ENCODE assay signal across 1 cellular context in genomic region chr17:66459811-66460270, GRCh38.
TF ChIP-seq lines count a peak whose summit lies in the region.

No MANE protein-coding gene starts in this region.

TF ChIP-seq in HepG2, 621 proteins besides CTCF, POLR2A, EP300 and RAD21 (continued from another document and continues in another):
- TF ChIP-seq KIAA2018 (CRISPR knock-in tag; IDR thresholded peaks at IDR 0.05; ENCODE audit: borderline replicate concordance), result no peak
- TF ChIP-seq ZBTB10 (CRISPR knock-in tag; IDR thresholded peaks at IDR 0.05; ENCODE audit: borderline replicate concordance), result peak; percentile 52; the same call in 1 of the 2 replicates
- TF ChIP-seq ZNF746 (CRISPR knock-in tag; IDR thresholded peaks at IDR 0.05), result no peak
- peak; percentile 70 for TF ChIP-seq HOXA3 (CRISPR knock-in tag; IDR thresholded peaks at IDR 0.05)
- peak; percentile 94 for TF ChIP-seq ELF3 (CRISPR knock-in tag; IDR thresholded peaks at IDR 0.05)
- TF ChIP-seq JUNB (CRISPR knock-in tag; IDR thresholded peaks at IDR 0.05; ENCODE audit: borderline replicate concordance), result peak; percentile 83; the same call in 1 of the 2 replicates
- TF ChIP-seq CREBL2 (CRISPR knock-in tag; IDR thresholded peaks at IDR 0.05; ENCODE audit: borderline replicate concordance), result no peak
- no peak for TF ChIP-seq ZFP36L2 (CRISPR knock-in tag; IDR thresholded peaks at IDR 0.05)
- no peak for TF ChIP-seq ZNF513 (CRISPR knock-in tag; conservative IDR thresholded peaks at IDR 0.05)
- peak; percentile 66; the same call in 1 of the 2 replicates for TF ChIP-seq MYC (CRISPR knock-in tag; IDR thresholded peaks at IDR 0.05; ENCODE audit: borderline replicate concordance)
- no peak for TF ChIP-seq ZBTB8A (CRISPR knock-in tag; IDR thresholded peaks at IDR 0.05; ENCODE audit: borderline replicate concordance, low read depth)
- TF ChIP-seq ZNF576 (CRISPR knock-in tag; IDR thresholded peaks at IDR 0.05), result no peak
- TF ChIP-seq POLR2AphosphoS2 (IDR thresholded peaks at IDR 0.05; ENCODE audit: low read depth, low read length), result no peak
- TF ChIP-seq FOXK2 (IDR thresholded peaks at IDR 0.05), result peak; percentile 8; the same call in 1 of the 2 replicates
- TF ChIP-seq SATB2 (CRISPR knock-in tag; IDR thresholded peaks at IDR 0.05), result peak; percentile 79; the same call in 1 of the 2 replicates
- TF ChIP-seq PHF8 (CRISPR knock-in tag; IDR thresholded peaks at IDR 0.05), result no peak; the same call in 1 of the 2 replicates
- TF ChIP-seq KAT7 (CRISPR knock-in tag; IDR thresholded peaks at IDR 0.05; ENCODE audit: borderline replicate concordance), result peak; percentile 77; the same call in 1 of the 2 replicates
- no peak for TF ChIP-seq ZMAT5 (CRISPR knock-in tag; IDR thresholded peaks at IDR 0.05; ENCODE audit: borderline replicate concordance, low read depth)
- TF ChIP-seq ZNF770 (CRISPR knock-in tag; IDR thresholded peaks at IDR 0.05), result no peak
- TF ChIP-seq ZNF20 (CRISPR knock-in tag; IDR thresholded peaks at IDR 0.05), result no peak
- no peak for TF ChIP-seq HNRNPH1 (optimal IDR thresholded peaks at IDR 0.05; ENCODE audit: low read depth, low read length)
- no peak; the same call in 1 of the 2 replicates for TF ChIP-seq CBX5 (CRISPR knock-in tag; IDR thresholded peaks at IDR 0.05; ENCODE audit: borderline replicate concordance)
- peak; percentile 47; the same call in 1 of the 2 replicates for TF ChIP-seq MTF2 (CRISPR knock-in tag; IDR thresholded peaks at IDR 0.05; ENCODE audit: borderline replicate concordance)
- TF ChIP-seq AHDC1 (CRISPR knock-in tag; IDR thresholded peaks at IDR 0.05; ENCODE audit: borderline replicate concordance), result peak; percentile 74; the same call in 1 of the 2 replicates
- TF ChIP-seq MEIS1 (CRISPR knock-in tag; IDR thresholded peaks at IDR 0.05; ENCODE audit: borderline replicate concordance), result no peak
- peak; percentile 71 for TF ChIP-seq ZNF331 (CRISPR knock-in tag; IDR thresholded peaks at IDR 0.05)
- TF ChIP-seq ZMAT3 (CRISPR knock-in tag; conservative IDR thresholded peaks at IDR 0.05), result peak; percentile 57; the same call in 1 of the 2 replicates
- TF ChIP-seq ZNF589 (CRISPR knock-in tag; conservative IDR thresholded peaks at IDR 0.05), result no peak
- peak; percentile 28; the same call in 1 of the 2 replicates for TF ChIP-seq ZNF430 (CRISPR knock-in tag; IDR thresholded peaks at IDR 0.05)
- TF ChIP-seq ZNF674 (CRISPR knock-in tag; IDR thresholded peaks at IDR 0.05; ENCODE audit: low read depth), result no peak
- no peak; the same call in none of the 2 replicates for TF ChIP-seq ZNF264 (CRISPR knock-in tag; IDR thresholded peaks at IDR 0.05)
- TF ChIP-seq ZNF280B (CRISPR knock-in tag; IDR thresholded peaks at IDR 0.05; ENCODE audit: borderline replicate concordance), result no peak
- peak; percentile 67 for TF ChIP-seq RARA (CRISPR knock-in tag; IDR thresholded peaks at IDR 0.05)
- no peak for TF ChIP-seq PCBP2 (optimal IDR thresholded peaks at IDR 0.05; ENCODE audit: low read depth, low read length, poor library complexity, severe bottlenecking)
